ENCODE assay signal across 1 cellular context in the genomic region with DNA sequence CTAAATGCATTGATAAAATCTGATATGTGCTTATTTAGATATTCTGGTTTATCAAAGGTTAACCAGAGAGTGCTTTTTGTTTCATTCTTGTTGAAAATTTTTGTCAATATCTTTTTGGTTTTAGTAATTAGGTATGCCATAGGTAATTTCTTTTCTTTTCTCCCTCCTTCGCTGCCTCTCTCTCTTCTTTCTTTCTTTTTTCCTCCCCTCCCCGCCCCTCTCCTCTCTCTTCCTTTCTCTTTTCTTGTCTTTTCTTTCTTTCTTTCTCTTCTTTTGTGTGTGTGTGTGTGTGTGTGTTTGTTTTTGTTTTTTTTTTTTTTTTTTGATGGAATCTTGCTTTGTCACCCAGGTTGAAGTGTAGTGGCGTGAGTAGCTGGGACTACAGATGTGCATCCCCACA.
TF ChIP-seq lines count a peak whose summit lies in the region.

No MANE protein-coding gene starts in this region.

TF ChIP-seq in SK-N-SH, 30 proteins besides CTCF, POLR2A, EP300 and RAD21 (continued from another document):
- TF ChIP-seq, protein P1, sequence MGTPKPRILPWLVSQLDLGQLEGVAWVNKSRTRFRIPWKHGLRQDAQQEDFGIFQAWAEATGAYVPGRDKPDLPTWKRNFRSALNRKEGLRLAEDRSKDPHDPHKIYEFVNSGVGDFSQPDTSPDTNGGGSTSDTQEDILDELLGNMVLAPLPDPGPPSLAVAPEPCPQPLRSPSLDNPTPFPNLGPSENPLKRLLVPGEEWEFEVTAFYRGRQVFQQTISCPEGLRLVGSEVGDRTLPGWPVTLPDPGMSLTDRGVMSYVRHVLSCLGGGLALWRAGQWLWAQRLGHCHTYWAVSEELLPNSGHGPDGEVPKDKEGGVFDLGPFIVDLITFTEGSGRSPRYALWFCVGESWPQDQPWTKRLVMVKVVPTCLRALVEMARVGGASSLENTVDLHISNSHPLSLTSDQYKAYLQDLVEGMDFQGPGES (IDR thresholded peaks at IDR 0.05; ENCODE audit: low read depth, low read length) = no peak
- TF ChIP-seq GABPA (IDR thresholded peaks at IDR 0.05; ENCODE audit: low read depth) (no peak), SIN3A (IDR thresholded peaks at IDR 0.05; ENCODE audit: borderline replicate concordance, low read depth, low read length) (no peak), NRF1 (IDR thresholded peaks at IDR 0.05; ENCODE audit: low read depth, low read length) (no peak), FOXM1 (IDR thresholded peaks at IDR 0.05; ENCODE audit: low read depth) (no peak), TEAD4 (IDR thresholded peaks at IDR 0.05; ENCODE audit: borderline replicate concordance, insufficient read depth) (no peak), POLR2AphosphoS5 (IDR thresholded peaks at IDR 0.05; ENCODE audit: low read depth, low read length) (no peak)
- TF ChIP-seq, protein P2, sequence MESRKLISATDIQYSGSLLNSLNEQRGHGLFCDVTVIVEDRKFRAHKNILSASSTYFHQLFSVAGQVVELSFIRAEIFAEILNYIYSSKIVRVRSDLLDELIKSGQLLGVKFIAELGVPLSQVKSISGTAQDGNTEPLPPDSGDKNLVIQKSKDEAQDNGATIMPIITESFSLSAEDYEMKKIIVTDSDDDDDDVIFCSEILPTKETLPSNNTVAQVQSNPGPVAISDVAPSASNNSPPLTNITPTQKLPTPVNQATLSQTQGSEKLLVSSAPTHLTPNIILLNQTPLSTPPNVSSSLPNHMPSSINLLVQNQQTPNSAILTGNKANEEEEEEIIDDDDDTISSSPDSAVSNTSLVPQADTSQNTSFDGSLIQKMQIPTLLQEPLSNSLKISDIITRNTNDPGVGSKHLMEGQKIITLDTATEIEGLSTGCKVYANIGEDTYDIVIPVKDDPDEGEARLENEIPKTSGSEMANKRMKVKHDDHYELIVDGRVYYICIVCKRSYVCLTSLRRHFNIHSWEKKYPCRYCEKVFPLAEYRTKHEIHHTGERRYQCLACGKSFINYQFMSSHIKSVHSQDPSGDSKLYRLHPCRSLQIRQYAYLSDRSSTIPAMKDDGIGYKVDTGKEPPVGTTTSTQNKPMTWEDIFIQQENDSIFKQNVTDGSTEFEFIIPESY (IDR thresholded peaks at IDR 0.05; ENCODE audit: borderline replicate concordance, low read depth) = no peak
- TF ChIP-seq, protein P3, sequence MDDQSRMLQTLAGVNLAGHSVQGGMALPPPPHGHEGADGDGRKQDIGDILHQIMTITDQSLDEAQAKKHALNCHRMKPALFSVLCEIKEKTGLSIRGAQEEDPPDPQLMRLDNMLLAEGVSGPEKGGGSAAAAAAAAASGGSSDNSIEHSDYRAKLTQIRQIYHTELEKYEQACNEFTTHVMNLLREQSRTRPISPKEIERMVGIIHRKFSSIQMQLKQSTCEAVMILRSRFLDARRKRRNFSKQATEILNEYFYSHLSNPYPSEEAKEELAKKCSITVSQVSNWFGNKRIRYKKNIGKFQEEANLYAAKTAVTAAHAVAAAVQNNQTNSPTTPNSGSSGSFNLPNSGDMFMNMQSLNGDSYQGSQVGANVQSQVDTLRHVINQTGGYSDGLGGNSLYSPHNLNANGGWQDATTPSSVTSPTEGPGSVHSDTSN (IDR thresholded peaks at IDR 0.05) = no peak
